8 cellular contexts compared by ENCODE assay signal in the genomic region with DNA sequence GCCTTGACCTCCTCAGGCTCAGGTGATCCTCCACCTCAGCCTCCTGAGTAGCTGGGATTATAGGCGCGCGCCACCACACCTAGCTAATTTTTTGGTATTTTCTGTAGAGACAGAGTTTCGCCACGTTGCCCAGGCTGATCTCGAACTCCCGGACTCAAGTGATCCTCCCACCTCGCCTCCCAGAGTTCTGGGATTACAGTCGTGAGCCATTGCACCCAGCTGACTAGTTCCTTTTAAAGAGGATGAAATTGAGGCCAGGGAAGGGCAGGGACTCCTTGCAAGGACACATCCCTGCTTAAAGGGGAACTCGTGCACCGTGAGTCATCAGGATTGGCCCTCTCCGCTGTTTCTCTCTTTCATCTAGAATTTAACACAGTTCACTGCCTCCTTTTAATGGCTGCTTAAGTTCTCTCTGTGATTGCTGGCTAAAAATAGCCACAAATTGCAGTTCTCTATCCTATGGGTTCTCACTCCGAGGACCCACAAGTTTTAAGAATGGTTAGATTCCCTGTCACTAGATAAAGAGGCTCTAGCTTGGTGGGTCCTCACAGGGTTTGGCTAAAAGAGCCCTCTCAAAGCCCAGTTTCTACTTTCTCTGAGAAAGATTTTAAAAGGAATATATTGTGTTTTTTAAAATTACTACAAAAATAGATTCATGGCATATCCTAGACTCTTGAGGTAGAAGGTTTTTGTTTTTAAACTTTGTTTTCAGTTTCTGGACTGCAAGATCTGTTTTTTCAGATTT.
DNase-seq lines count a peak whose midpoint lies in the region; ATAC-seq and TF ChIP-seq lines count a peak whose summit lies in the region.

No MANE protein-coding gene starts in this region.

- peak overlapping the region; percentile 57 for H3K4me3 ChIP-seq in astrocyte of the cerebellum (ENCODE audit: low read depth, low read length)

- in situ Hi-C loops in astrocyte of the cerebellum (cut with HindIII; ENCODE audit: low sequenced_read_pairs), result no loop called here

- DNase-seq in GDM1 (lab: John Stamatoyannopoulos, UW) (peak; percentile 29), NCI-H226 (peak; percentile 46), astrocyte of the cerebellum (ENCODE audit: low read depth) (peak; percentile 88), hippocampal formation (lab: John Stamatoyannopoulos, UW) (peak; percentile 40 to 73), putamen (ENCODE audit: low spot score) (peak; percentile 79)
- DNase-seq in activated CD8-positive, alpha-beta memory T cell treated with anti-CD3 and anti-CD28 coated beads, Interleukin-2, amount 50 U/mL, for 48 hours, result no peak

- ATAC-seq in HG02623 (IDR thresholded peaks at IDR 0.05; ENCODE audit: unreplicated experiment), result no peak
- ATAC-seq in HG02610 (IDR thresholded peaks at IDR 0.05; ENCODE audit: unreplicated experiment), result no peak

- no peak for TF ChIP-seq CTCF in astrocyte of the cerebellum (IDR thresholded peaks at IDR 0.05; ENCODE audit: low read depth, low read length, missing control alignments)
